1 cellular context compared by ENCODE assay signal in genomic region chr5:149239917-149240316, GRCh38.
TF ChIP-seq lines count a peak whose summit lies in the region.

No MANE protein-coding gene starts in this region.

TF ChIP-seq in K562, 482 proteins besides CTCF, POLR2A, EP300 and RAD21 (continued from another document):
- TF ChIP-seq TFE3 (CRISPR knock-in tag; IDR thresholded peaks at IDR 0.05) (no peak), EWSR1 (IDR thresholded peaks at IDR 0.05; ENCODE audit: borderline replicate concordance, low read depth, partially characterized antibody) (no peak)
